16 cellular contexts compared by ENCODE assay signal in the genomic region with DNA sequence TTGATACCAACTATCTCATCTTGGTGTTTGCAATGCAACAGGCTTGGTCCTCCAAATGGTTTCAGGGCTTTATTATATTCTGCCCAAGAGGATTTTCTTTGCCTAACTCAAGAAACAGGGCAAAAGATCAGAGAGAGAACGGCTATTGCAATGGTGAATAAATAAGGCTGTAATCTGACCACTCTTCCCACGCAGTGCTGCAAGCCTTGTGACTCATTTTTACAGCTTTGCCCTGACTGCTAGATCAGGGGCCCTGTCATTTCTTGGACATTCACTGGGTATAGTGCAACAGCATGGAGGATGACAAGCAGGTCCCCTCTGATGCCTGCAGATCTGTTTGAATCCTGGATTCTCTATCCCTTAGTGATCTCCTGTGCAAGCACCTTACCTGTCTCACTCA.
DNase-seq lines count a peak whose midpoint lies in the region; ATAC-seq and TF ChIP-seq lines count a peak whose summit lies in the region.
"Had no signal": no experiment of that assay in that cellular context is flagged by ENCODE, and none has a peak within 500 bp of the region (broad histone marks: within the 10 kb centered on the region; RNA-seq: fewer than 3 reads in every experiment).

No MANE protein-coding gene starts in this region.

- H3K9me3 ChIP-seq in osteoblast (ENCODE audit: low read depth, low read length) = no peaks in the 10 kb centered on the region
- H3K9me3 ChIP-seq in BE2C = no peaks in the 10 kb centered on the region
- H3K9me3 ChIP-seq: right lobe of liver had no signal

- H3K27me3 ChIP-seq in osteoblast (ENCODE audit: insufficient read depth, low read length) = no peaks in the 10 kb centered on the region
- H3K27me3 ChIP-seq in BE2C = no peaks in the 10 kb centered on the region
- H3K27me3 ChIP-seq: right lobe of liver had no signal

- H3K36me3 ChIP-seq in osteoblast (ENCODE audit: insufficient read depth, low read length) = no peaks in the 10 kb centered on the region
- no peaks in the 10 kb centered on the region for H3K36me3 ChIP-seq in BE2C
- H3K36me3 ChIP-seq: right lobe of liver had no signal

- no peaks in the 10 kb centered on the region for H4K20me1 ChIP-seq in osteoblast (ENCODE audit: insufficient read depth, low read length)

- TF ChIP-seq CTCF in choroid plexus epithelial cell (conservative IDR thresholded peaks at IDR 0.05; ENCODE audit: low read depth, low read length) (no peak), osteoblast (IDR thresholded peaks at IDR 0.05; ENCODE audit: extremely low read depth, low read depth, low read length) (no peak), BE2C (IDR thresholded peaks at IDR 0.05; ENCODE audit: low read depth, low read length) (no peak)

- peaks cover 20% of the 10 kb centered on the region for H3K4me1 ChIP-seq in osteoblast (ENCODE audit: insufficient read depth, low read length)
- no peaks in the 10 kb centered on the region for H3K4me1 ChIP-seq in BE2C
- H3K4me1 ChIP-seq: right lobe of liver had no signal

- H3K4me3 ChIP-seq in choroid plexus epithelial cell (ENCODE audit: low read depth, low read length) = no peak overlapping the region
- H3K4me3 ChIP-seq in osteoblast (ENCODE audit: insufficient read depth, low read length) = no peak overlapping the region
- H3K4me3 ChIP-seq in BE2C (ENCODE audit: low read depth, low read length) = no peak overlapping the region
- H3K4me3 ChIP-seq: coronary artery, right lobe of liver had no signal

- H3K79me2 ChIP-seq in osteoblast (ENCODE audit: insufficient read depth, low read length) = no peaks in the 10 kb centered on the region

- H2AFZ ChIP-seq in osteoblast (ENCODE audit: low read length) = no peak overlapping the region

- no peak for ATAC-seq in GM19397 (IDR thresholded peaks at IDR 0.05; ENCODE audit: unreplicated experiment)
- no peak for ATAC-seq in HG03159 (IDR thresholded peaks at IDR 0.05; ENCODE audit: unreplicated experiment)
- ATAC-seq: right lobe of liver had no signal

- H3K4me2 ChIP-seq in osteoblast (ENCODE audit: insufficient read depth, low read length) = peak overlapping the region; percentile 29

- H3K27ac ChIP-seq in osteoblast (ENCODE audit: low read depth, low read length) = peak overlapping the region; percentile 82
- H3K27ac ChIP-seq: C4-2B, coronary artery, right lobe of liver, VCaP had no signal

- DNase-seq in HCEC 1CT (peak; percentile 18), NCI-H226 (peak; percentile 67), choroid plexus epithelial cell (ENCODE audit: low read depth) (peak; percentile 44), osteoblast (ENCODE audit: insufficient read length, low spot score, missing footprints) (peak; percentile 32), BE2C (no peak)
- DNase-seq in activated effector memory CD4-positive, alpha-beta T cell treated with anti-CD3 and anti-CD28 coated beads, Interleukin-2, amount 50 U/mL, for 16 hours = no peak
- DNase-seq: H7; hippocampal formation; occipital lobe; right lobe of liver; stimulated activated CD4-positive, alpha-beta T cell treated with anti-CD3 and anti-CD28 coated beads, Interleukin-2, amount 100 ng/mL, for 48 hours had no signal

Comparison
In these comparisons a context has a peak if more than half of its experiments do, and no peak if none do; other contexts are left out.
1. DNase-seq: peak in HCEC 1CT (single experiment), NCI-H226 (single experiment), choroid plexus epithelial cell (single experiment) and osteoblast (single experiment); none in BE2C (single experiment) and activated effector memory CD4-positive, alpha-beta T cell treated with anti-CD3 and anti-CD28 coated beads, Interleukin-2, amount 50 U/mL, for 16 hours (single experiment).